Comparison of ENCODE assay signal across 16 cellular contexts in genomic region chr17:18161226-18162094, GRCh38. TPM values are rescaled to one million over a fixed set of nuclear protein-coding genes. Genes with fewer than 3 reads are reported as not detected.
DNase-seq lines count a peak whose midpoint lies in the region; ATAC-seq and TF ChIP-seq lines count a peak whose summit lies in the region.
"Had no signal": no experiment of that assay in that cellular context is flagged by ENCODE, and none has a peak within 500 bp of the region (broad histone marks: within the 10 kb centered on the region; RNA-seq: fewer than 3 reads in every experiment).

No MANE protein-coding gene starts in this region.

- POLR2A ChIA-PET in MCF 10A (lab: Yijun Ruan, JAX), result interaction anchor here (0.7 to 1.5 kb wide), 3 partner anchors 20 to 22 kb away, joined by 3 to 4 read pairs (median 3); partner anchors contain the start of gene ALKBH5

- intact Hi-C loops in natural killer cell (cut with micrococcal nuclease) (no loop called here), MCF 10A (cut with micrococcal nuclease) (no loop called here)
- intact Hi-C loops in activated T-helper 2 cell treated with anti-CD3 and anti-CD28 coated beads, Interferon-gamma antibody, Interleukin-2, Interleukin-4, amounts not matched to agents 10 μg/mL and 5 μg/mL and 100 μg/mL, durations not matched to agents 14 hours and 24 hours and 36 hours (cut with micrococcal nuclease), result no loop called here

- H3K4me1 Mint-ChIP-seq in natural killer cell, result peaks cover 6 to 15% of the 10 kb centered on the region in 2 donors
- H3K4me1 Mint-ChIP-seq in natural killer cell treated with Interleukin-12 subunit alpha and Interleukin-12 subunit beta and Interleukin-15 and Interleukin-18, amount 100 ng/mL, for 72 hours (ENCODE audit: low read depth in 2 of 2), result peaks cover 5 to 13% of the 10 kb centered on the region in 2 donors
- peaks cover 8% of the 10 kb centered on the region for H3K4me1 Mint-ChIP-seq in activated T-helper 2 cell treated with anti-CD3 and anti-CD28 coated beads, Interferon-gamma antibody, Interleukin-2, Interleukin-4, amounts not matched to agents 10 μg/mL and 5 μg/mL and 100 μg/mL, durations not matched to agents 14 hours and 24 hours and 36 hours (ENCODE audit: low read depth)
- H3K4me1 Mint-ChIP-seq in MCF 10A (ENCODE audit: insufficient read depth, unreplicated experiment), result peaks cover 11% of the 10 kb centered on the region

- no peak for DNase-seq in natural killer cell
- no peak for DNase-seq in natural killer cell treated with Interleukin-12 subunit alpha and Interleukin-12 subunit beta and Interleukin-15 and Interleukin-18, amount 100 ng/mL, for 72 hours (ENCODE audit: low spot score)
- DNase-seq in activated T-helper 2 cell treated with anti-CD3 and anti-CD28 coated beads, Interferon-gamma antibody, Interleukin-2, Interleukin-4, amounts not matched to agents 10 μg/mL and 5 μg/mL and 100 μg/mL, durations not matched to agents 14 hours and 24 hours and 36 hours (ENCODE audit: low spot score), result no peak
- DNase-seq in NCI-H446 treated with DMSO at 0.1 percent for 48 hours (lab: John Stamatoyannopoulos, UW), result no peak
- DNase-seq in MCF 10A (ENCODE audit: unreplicated experiment), result no peak
- no peak for DNase-seq in dedifferentiated amniotic fluid mesenchymal stem cell (ENCODE audit: extremely low spot score)
- DNase-seq: activated CD4-positive, alpha-beta T cell treated with anti-CD3 and anti-CD28 coated beads for 4 hours; GOT3; heart left ventricle; left colon; NCI-H2107; OCI-M1; T-helper 1 cell had no signal

- H3K4me3 Mint-ChIP-seq in natural killer cell (peak overlapping the region; percentile 6), MCF 10A (ENCODE audit: unreplicated experiment) (no peak overlapping the region)
- no peak overlapping the region for H3K4me3 Mint-ChIP-seq in natural killer cell treated with Interleukin-12 subunit alpha and Interleukin-12 subunit beta and Interleukin-15 and Interleukin-18, amount 100 ng/mL, for 72 hours
- no peak overlapping the region for H3K4me3 Mint-ChIP-seq in activated T-helper 2 cell treated with anti-CD3 and anti-CD28 coated beads, Interferon-gamma antibody, Interleukin-2, Interleukin-4, amounts not matched to agents 10 μg/mL and 5 μg/mL and 100 μg/mL, durations not matched to agents 14 hours and 24 hours and 36 hours (ENCODE audit: low read depth)

- no TSS peak for BruUV-seq in MCF 10A (replicated peaks; lab: Mats Ljungman, UMichigan)

- H3K9me3 Mint-ChIP-seq in natural killer cell, result no peaks in the 10 kb centered on the region
- H3K9me3 Mint-ChIP-seq in natural killer cell treated with Interleukin-12 subunit alpha and Interleukin-12 subunit beta and Interleukin-15 and Interleukin-18, amount 100 ng/mL, for 72 hours, result no peaks in the 10 kb centered on the region
- no peaks in the 10 kb centered on the region for H3K9me3 Mint-ChIP-seq in activated T-helper 2 cell treated with anti-CD3 and anti-CD28 coated beads, Interferon-gamma antibody, Interleukin-2, Interleukin-4, amounts not matched to agents 10 μg/mL and 5 μg/mL and 100 μg/mL, durations not matched to agents 14 hours and 24 hours and 36 hours
- no peaks in the 10 kb centered on the region for H3K9me3 Mint-ChIP-seq in MCF 10A (ENCODE audit: unreplicated experiment)

- CTCF ChIA-PET in MCF 10A (lab: Yijun Ruan, JAX), result interaction anchor here (1.0 kb wide), 2 partner anchors 21 kb away, joined by 3 to 4 read pairs; no protein-coding TSS in a partner anchor

- no peaks in the 10 kb centered on the region for H3K27me3 Mint-ChIP-seq in natural killer cell (ENCODE audit: low read depth in 2 of 2)
- H3K27me3 Mint-ChIP-seq in natural killer cell treated with Interleukin-12 subunit alpha and Interleukin-12 subunit beta and Interleukin-15 and Interleukin-18, amount 100 ng/mL, for 72 hours, result no peaks in the 10 kb centered on the region
- no peaks in the 10 kb centered on the region for H3K27me3 Mint-ChIP-seq in activated T-helper 2 cell treated with anti-CD3 and anti-CD28 coated beads, Interferon-gamma antibody, Interleukin-2, Interleukin-4, amounts not matched to agents 10 μg/mL and 5 μg/mL and 100 μg/mL, durations not matched to agents 14 hours and 24 hours and 36 hours (ENCODE audit: low read depth)
- no peaks in the 10 kb centered on the region for H3K27me3 Mint-ChIP-seq in MCF 10A (ENCODE audit: insufficient read depth, unreplicated experiment)

- TF ChIP-seq CTCF in natural killer cell (IDR thresholded peaks at IDR 0.05), result no peak
- no peak for TF ChIP-seq CTCF in MCF 10A (IDR thresholded peaks at IDR 0.05; ENCODE audit: unreplicated experiment)

- no peaks in the 10 kb centered on the region for H3K36me3 Mint-ChIP-seq in natural killer cell
- no peaks in the 10 kb centered on the region for H3K36me3 Mint-ChIP-seq in natural killer cell treated with Interleukin-12 subunit alpha and Interleukin-12 subunit beta and Interleukin-15 and Interleukin-18, amount 100 ng/mL, for 72 hours
- H3K36me3 Mint-ChIP-seq in activated T-helper 2 cell treated with anti-CD3 and anti-CD28 coated beads, Interferon-gamma antibody, Interleukin-2, Interleukin-4, amounts not matched to agents 10 μg/mL and 5 μg/mL and 100 μg/mL, durations not matched to agents 14 hours and 24 hours and 36 hours (ENCODE audit: low read depth), result no peaks in the 10 kb centered on the region
- H3K36me3 Mint-ChIP-seq in MCF 10A (ENCODE audit: insufficient read depth, unreplicated experiment), result peaks cover 1% of the 10 kb centered on the region

- H3K27ac Mint-ChIP-seq in natural killer cell (no peak overlapping the region), MCF 10A (ENCODE audit: low read depth, unreplicated experiment) (no peak overlapping the region)
- no peak overlapping the region for H3K27ac Mint-ChIP-seq in natural killer cell treated with Interleukin-12 subunit alpha and Interleukin-12 subunit beta and Interleukin-15 and Interleukin-18, amount 100 ng/mL, for 72 hours
- H3K27ac Mint-ChIP-seq in activated T-helper 2 cell treated with anti-CD3 and anti-CD28 coated beads, Interferon-gamma antibody, Interleukin-2, Interleukin-4, amounts not matched to agents 10 μg/mL and 5 μg/mL and 100 μg/mL, durations not matched to agents 14 hours and 24 hours and 36 hours, result peak overlapping the region; percentile 30

- ATAC-seq in natural killer cell (no peak), HG02852 (IDR thresholded peaks at IDR 0.05; ENCODE audit: unreplicated experiment) (peak; percentile 59), GM21528 (IDR thresholded peaks at IDR 0.05; ENCODE audit: low FRiP score, unreplicated experiment) (no peak)
- ATAC-seq in natural killer cell treated with Interleukin-12 subunit alpha and Interleukin-12 subunit beta and Interleukin-15 and Interleukin-18, amount 100 ng/mL, for 72 hours, result no peak
- ATAC-seq: heart left ventricle, left colon had no signal

RNA-seq across cellular contexts. Expression of gene ALKBH5, which starts 22.2 kb away (rescaled TPM):
- 100 to 1,000 TPM in 1 of 3 donors, 10 to 100 TPM in 2; 95.6 to 114 (median 96.7) TPM for total RNA-seq in natural killer cell
- 100 to 1,000 TPM; 121 to 123 TPM for total RNA-seq in natural killer cell treated with Interleukin-12 subunit alpha and Interleukin-12 subunit beta and Interleukin-15 and Interleukin-18, amount 100 ng/mL, for 72 hours
- total RNA-seq in activated T-helper 2 cell treated with anti-CD3 and anti-CD28 coated beads, Interferon-gamma antibody, Interleukin-2, Interleukin-4, amounts not matched to agents 10 μg/mL and 5 μg/mL and 100 μg/mL, durations not matched to agents 14 hours and 24 hours and 36 hours, result 164 and 165 TPM in 2 replicates
- total RNA-seq in MCF 10A (2022), result 69.5 and 85.1 TPM in 2 replicates

RNA-seq across cellular contexts. Expression of gene MYO15A, which starts 52.9 kb away (rescaled TPM):
- total RNA-seq in natural killer cell (1 to 10 TPM; 1.6 to 2.0 (median 1.8) TPM), MCF 10A (2022) (0.20 and 1.1 TPM in 2 replicates)
- 1 to 10 TPM; 1.0 to 2.0 TPM for total RNA-seq in natural killer cell treated with Interleukin-12 subunit alpha and Interleukin-12 subunit beta and Interleukin-15 and Interleukin-18, amount 100 ng/mL, for 72 hours
- 0.64 and 0.80 TPM in 2 replicates for total RNA-seq in activated T-helper 2 cell treated with anti-CD3 and anti-CD28 coated beads, Interferon-gamma antibody, Interleukin-2, Interleukin-4, amounts not matched to agents 10 μg/mL and 5 μg/mL and 100 μg/mL, durations not matched to agents 14 hours and 24 hours and 36 hours
- total RNA-seq: M059J had no signal
